ENCODE assay signal across 30 cellular contexts in genomic region chr4:140738111-140738510, GRCh38. TPM values are rescaled to one million over a fixed set of nuclear protein-coding genes. Genes with fewer than 3 reads are reported as not detected.
"Had no signal": no experiment of that assay in that cellular context is flagged by ENCODE, and none has a peak within 500 bp of the region (broad histone marks: within the 10 kb centered on the region; RNA-seq: fewer than 3 reads in every experiment).

No MANE protein-coding gene starts in this region.

- FAIRE-seq: endometrium, frontal cortex, keratinocyte, TTC549 had no signal

- ATAC-seq: activated CD8-positive, alpha-beta T cell treated with anti-CD3 and anti-CD28 coated beads for 36 hours; activated naive CD4-positive, alpha-beta T cell treated with anti-CD3 and anti-CD28 coated beads, Interleukin-2, amount 50 U/mL, for 72 hours; activated T-cell treated with anti-CD3 and anti-CD28 coated beads, Interleukin-2, amount 50 U/mL, for 4 hours; activated T-helper 17 cell treated with anti-CD3 and anti-CD28 coated beads, Interleukin-2, amount 50 U/mL, for 72 hours; body of pancreas; left cardiac atrium; sciatic nerve; stimulated activated effector memory CD8-positive, alpha-beta T cell treated with anti-CD3 and anti-CD28 coated beads, Interleukin-12 subunit alpha, Interleukin-12 subunit beta, amount 100 ng/mL, for 72 hours; stimulated activated naive CD8-positive, alpha-beta T cell treated with anti-CD3 and anti-CD28 coated beads, Interleukin-15, amount 100 ng/mL, for 72 hours had no signal

- H3K27me3 ChIP-seq: body of pancreas, cardiac muscle cell, colonic mucosa, upper lobe of left lung had no signal

- H3K4me3 ChIP-seq: body of pancreas, cardiac muscle cell, colonic mucosa, skin epidermis, upper lobe of left lung had no signal

- H3K4me1 ChIP-seq: colonic mucosa had no signal

- H3K4me3 Mint-ChIP-seq: activated CD8-positive, alpha-beta T cell treated with anti-CD3 and anti-CD28 coated beads for 36 hours; activated T-cell treated with anti-CD3 and anti-CD28 coated beads, Interleukin-2, amount 50 U/mL, for 4 hours; activated T-helper 17 cell treated with anti-CD3 and anti-CD28 coated beads, Interleukin-2, amount 50 U/mL, for 72 hours; nephron; stimulated activated effector memory CD8-positive, alpha-beta T cell treated with anti-CD3 and anti-CD28 coated beads, Interleukin-12 subunit alpha, Interleukin-12 subunit beta, amount 100 ng/mL, for 72 hours; stimulated activated naive CD8-positive, alpha-beta T cell treated with anti-CD3 and anti-CD28 coated beads, Interleukin-15, amount 100 ng/mL, for 72 hours; T-helper 1 cell treated with Interleukin-12 subunit alpha and Interleukin-12 subunit beta and Interleukin-4 antibody, amounts not matched to agents 30 μg/mL and 1 μg/mL, for 36 hours had no signal

- H3K27ac ChIP-seq: body of pancreas, cardiac muscle cell, colonic mucosa, neutrophil, skin epidermis, WERI-Rb-1 had no signal

- H3K9me3 Mint-ChIP-seq: activated CD8-positive, alpha-beta T cell treated with anti-CD3 and anti-CD28 coated beads for 36 hours; activated naive CD4-positive, alpha-beta T cell treated with anti-CD3 and anti-CD28 coated beads, Interleukin-2, amount 50 U/mL, for 72 hours; activated T-cell treated with anti-CD3 and anti-CD28 coated beads, Interleukin-2, amount 50 U/mL, for 4 hours; activated T-helper 17 cell treated with anti-CD3 and anti-CD28 coated beads, Interleukin-2, amount 50 U/mL, for 72 hours; nephron; stimulated activated effector memory CD8-positive, alpha-beta T cell treated with anti-CD3 and anti-CD28 coated beads, Interleukin-12 subunit alpha, Interleukin-12 subunit beta, amount 100 ng/mL, for 72 hours; stimulated activated naive CD8-positive, alpha-beta T cell treated with anti-CD3 and anti-CD28 coated beads, Interleukin-15, amount 100 ng/mL, for 72 hours; T-helper 1 cell treated with Interleukin-12 subunit alpha and Interleukin-12 subunit beta and Interleukin-4 antibody, amounts not matched to agents 30 μg/mL and 1 μg/mL, for 36 hours had no signal

- H3K36me3 Mint-ChIP-seq: activated naive CD4-positive, alpha-beta T cell treated with anti-CD3 and anti-CD28 coated beads, Interleukin-2, amount 50 U/mL, for 72 hours; stimulated activated effector memory CD8-positive, alpha-beta T cell treated with anti-CD3 and anti-CD28 coated beads, Interleukin-12 subunit alpha, Interleukin-12 subunit beta, amount 100 ng/mL, for 72 hours had no signal

- H3K9me3 ChIP-seq: body of pancreas, colonic mucosa, neutrophil, upper lobe of left lung had no signal

- H3K4me1 Mint-ChIP-seq: activated T-helper 17 cell treated with anti-CD3 and anti-CD28 coated beads, Interleukin-2, amount 50 U/mL, for 72 hours; stimulated activated effector memory CD8-positive, alpha-beta T cell treated with anti-CD3 and anti-CD28 coated beads, Interleukin-12 subunit alpha, Interleukin-12 subunit beta, amount 100 ng/mL, for 72 hours; stimulated activated naive CD8-positive, alpha-beta T cell treated with anti-CD3 and anti-CD28 coated beads, Interleukin-15, amount 100 ng/mL, for 72 hours had no signal

- H3K36me3 ChIP-seq: cardiac muscle cell, colonic mucosa, neutrophil, upper lobe of left lung, WERI-Rb-1 had no signal

- DNase-seq: activated CD4-positive, alpha-beta T cell treated with anti-CD3 and anti-CD28 coated beads, Interleukin-2, amount 50 U/mL, for 1 hour; activated CD8-positive, alpha-beta T cell treated with anti-CD3 and anti-CD28 coated beads for 36 hours; activated gamma-delta T cell treated with Interleukin-2 at 50 U/mL for 16 hours; activated T-cell treated with anti-CD3 and anti-CD28 coated beads, Interleukin-2, amount 50 U/mL, for 4 hours; anterior cingulate cortex; body of pancreas; cerebellar nuclear complex; colonic mucosa; effector CD8-positive, alpha-beta T cell; left cardiac atrium; stimulated activated CD4-positive, alpha-beta T cell treated with anti-CD3 and anti-CD28 coated beads, Interleukin-4, amount 100 ng/mL, for 24 hours; stimulated activated naive CD8-positive, alpha-beta T cell treated with anti-CD3 and anti-CD28 coated beads, Interleukin-15, amount 100 ng/mL, for 72 hours; substantia nigra; SW 1271; T-helper 9 cell; upper lobe of left lung; WERI-Rb-1 had no signal

- H3K27ac Mint-ChIP-seq: activated CD8-positive, alpha-beta T cell treated with anti-CD3 and anti-CD28 coated beads for 36 hours; activated naive CD4-positive, alpha-beta T cell treated with anti-CD3 and anti-CD28 coated beads, Interleukin-2, amount 50 U/mL, for 72 hours; activated T-helper 17 cell treated with anti-CD3 and anti-CD28 coated beads, Interleukin-2, amount 50 U/mL, for 72 hours; stimulated activated effector memory CD8-positive, alpha-beta T cell treated with anti-CD3 and anti-CD28 coated beads, Interleukin-12 subunit alpha, Interleukin-12 subunit beta, amount 100 ng/mL, for 72 hours; stimulated activated naive CD8-positive, alpha-beta T cell treated with anti-CD3 and anti-CD28 coated beads, Interleukin-15, amount 100 ng/mL, for 72 hours; T-helper 1 cell treated with Interleukin-12 subunit alpha and Interleukin-12 subunit beta and Interleukin-4 antibody, amounts not matched to agents 30 μg/mL and 1 μg/mL, for 36 hours had no signal

RNA-seq across cellular contexts. Expression of gene TBC1D9, which starts 18.1 kb away (rescaled TPM):
- total RNA-seq: activated CD8-positive, alpha-beta T cell treated with anti-CD3 and anti-CD28 coated beads for 36 hours had no signal
